ENCODE assay signal across 8 cellular contexts in the genomic region with DNA sequence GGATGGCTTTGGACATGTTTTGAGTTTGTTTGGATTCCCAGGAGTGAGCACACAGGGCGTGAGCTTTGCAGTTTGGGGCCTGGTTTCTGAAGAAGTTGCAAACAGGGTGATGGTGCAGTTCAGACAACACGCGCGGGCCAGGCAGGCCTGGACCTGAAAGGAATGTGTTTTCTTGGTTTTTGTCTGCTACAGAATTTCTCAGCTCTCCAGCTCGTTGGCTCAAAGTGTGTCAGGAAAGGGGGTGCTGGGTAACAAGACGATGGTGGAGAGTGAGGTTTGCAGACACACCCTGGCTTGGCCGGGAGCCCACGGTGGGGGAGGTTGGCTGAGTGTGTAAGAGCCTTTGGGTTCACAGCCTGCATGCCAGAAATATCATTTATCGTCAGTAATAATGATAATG.
A peak's percentile ranks its signal among the peaks of the same experiment; 100 is the strongest.
DNase-seq lines count a peak whose midpoint lies in the region; ATAC-seq and TF ChIP-seq lines count a peak whose summit lies in the region.

No MANE protein-coding gene starts in this region.

- in situ Hi-C loops in gastrocnemius medialis (cut with MboI; ENCODE audit: low sequenced_read_pairs in 4 of 4) = no loop called here

- DNase-seq in AG08396 (ENCODE audit: low spot score) = peak; percentile 39
- peak; percentile 95 for DNase-seq in NCI-H226
- peak; percentile 67 to 78 for DNase-seq in erythroblast (lab: John Stamatoyannopoulos, UW)
- DNase-seq in gastrocnemius medialis = no peak
- DNase-seq in NCI-H2081 (lab: John Stamatoyannopoulos, UW) = no peak
- DNase-seq in activated effector memory CD4-positive, alpha-beta T cell treated with anti-CD3 and anti-CD28 coated beads, Interleukin-2, amount 50 U/mL, for 16 hours = no peak
- no peak for DNase-seq in coronary artery (ENCODE audit: low spot score)

- no peak for ATAC-seq in gastrocnemius medialis

- peak overlapping the region; percentile 46 for H3K27ac ChIP-seq in neutrophil
- H3K27ac ChIP-seq in gastrocnemius medialis = peak overlapping the region in 2 of 4 donors; percentile 42 to 56
- peak overlapping the region in 1 of 2 donors; percentile 34 for H3K27ac ChIP-seq in coronary artery

- H3K27me3 ChIP-seq in neutrophil (no peaks in the 10 kb centered on the region), gastrocnemius medialis (no peaks in the 10 kb centered on the region)

- H3K4me1 ChIP-seq in neutrophil (ENCODE audit: control insufficient read depth in 1 of 2, insufficient read depth in 1 of 2, low read depth in 1 of 2, low read length in 1 of 2) (peaks cover 23 to 43% of the 10 kb centered on the region in 2 experiments), gastrocnemius medialis (peaks cover 5 to 10% of the 10 kb centered on the region in 2 donors)

- TF ChIP-seq POLR2A in erythroblast (IDR thresholded peaks at IDR 0.05; ENCODE audit: low read length) (no peak), gastrocnemius medialis (IDR thresholded peaks at IDR 0.05) (no peak)

- TF ChIP-seq CTCF in neutrophil (IDR thresholded peaks at IDR 0.05) (no peak), gastrocnemius medialis (IDR thresholded peaks at IDR 0.05 in 4 of 5, conservative IDR thresholded peaks at IDR 0.05 in 1 of 5) (no peak), coronary artery (IDR thresholded peaks at IDR 0.05) (no peak)

- H3K4me3 ChIP-seq in neutrophil (ENCODE audit: low read depth in 1 of 2, low read length in 1 of 2) (no peak overlapping the region), gastrocnemius medialis (no peak overlapping the region), coronary artery (no peak overlapping the region)

- peaks cover 9% of the 10 kb centered on the region for H3K36me3 ChIP-seq in neutrophil
- H3K36me3 ChIP-seq in gastrocnemius medialis = no peaks in the 10 kb centered on the region

- H3K9me3 ChIP-seq in neutrophil (no peaks in the 10 kb centered on the region), gastrocnemius medialis (no peaks in the 10 kb centered on the region)

- intact Hi-C loops in gastrocnemius medialis (cut with DNase I; ENCODE audit: low total_unique reads) = no loop called here

Comparison
In these comparisons a context has a peak if more than half of its experiments do, and no peak if none do; other contexts are left out.
1. DNase-seq: peak in AG08396 (single experiment), NCI-H226 (single experiment) and erythroblast (2 of 2); none in gastrocnemius medialis (0 of 2), NCI-H2081 (0 of 2), activated effector memory CD4-positive, alpha-beta T cell treated with anti-CD3 and anti-CD28 coated beads, Interleukin-2, amount 50 U/mL, for 16 hours (single experiment) and coronary artery (single experiment).